Comparison of ENCODE assay signal across 1 cellular context in genomic region chr7:29281782-29282541, GRCh38.
A peak's percentile ranks its signal among the peaks of the same experiment; 100 is the strongest.
TF ChIP-seq lines count a peak whose summit lies in the region.

No MANE protein-coding gene starts in this region.

TF ChIP-seq in HEK293, 187 proteins besides CTCF, POLR2A, EP300 and RAD21 (continued from another document and continues in another):
- TF ChIP-seq KLF7 (tag by site-specific recombination; IDR thresholded peaks at IDR 0.05; ENCODE audit: borderline replicate concordance) = no peak
- peak; percentile 63; the same call in 1 of the 2 replicates for TF ChIP-seq ZNF10 (tag by site-specific recombination; IDR thresholded peaks at IDR 0.05)
- TF ChIP-seq ZNF561 (tag by site-specific recombination; IDR thresholded peaks at IDR 0.05; ENCODE audit: borderline replicate concordance) = 0 out of 2 replicates have a peak, but pooled peaks have one; percentile 32
- no peak for TF ChIP-seq ZNF785 (tag by site-specific recombination; IDR thresholded peaks at IDR 0.05)
- no peak for TF ChIP-seq ZNF768 (tag by site-specific recombination; IDR thresholded peaks at IDR 0.05)
- peak; percentile 70 for TF ChIP-seq GLIS1 (tag by site-specific recombination; IDR thresholded peaks at IDR 0.05)
- peak; percentile 88 for TF ChIP-seq ZNF843 (tag by site-specific recombination; IDR thresholded peaks at IDR 0.05)
- TF ChIP-seq PATZ1 (tag by site-specific recombination; IDR thresholded peaks at IDR 0.05) = peak; percentile 55
- TF ChIP-seq ZNF2 (tag by site-specific recombination; IDR thresholded peaks at IDR 0.05) = no peak
- TF ChIP-seq ZNF677 (tag by site-specific recombination; IDR thresholded peaks at IDR 0.05) = no peak
- TF ChIP-seq ZBTB17 (tag by site-specific recombination; IDR thresholded peaks at IDR 0.05) = peak; percentile 76
- no peak for TF ChIP-seq ZNF248 (tag by site-specific recombination; IDR thresholded peaks at IDR 0.05)
- no peak for TF ChIP-seq ZNF704 (tag by site-specific recombination; IDR thresholded peaks at IDR 0.05)
- TF ChIP-seq HIC1 (tag by site-specific recombination; IDR thresholded peaks at IDR 0.05) = peak; percentile 54; the same call in 1 of the 2 replicates
- no peak for TF ChIP-seq ZNF138 (tag by site-specific recombination; IDR thresholded peaks at IDR 0.05; ENCODE audit: borderline replicate concordance)
- no peak for TF ChIP-seq HOXA7 (CRISPR knock-in tag; IDR thresholded peaks at IDR 0.05; ENCODE audit: borderline replicate concordance)
- no peak for TF ChIP-seq ZNF184 (tag by site-specific recombination; IDR thresholded peaks at IDR 0.05)
- no peak for TF ChIP-seq ZNF580 (tag by site-specific recombination; IDR thresholded peaks at IDR 0.05)
- peak; percentile 59; the same call in 1 of the 2 replicates for TF ChIP-seq KLF8 (tag by site-specific recombination; IDR thresholded peaks at IDR 0.05)
- peak; percentile 74 for TF ChIP-seq MEIS1 (CRISPR knock-in tag; IDR thresholded peaks at IDR 0.05; ENCODE audit: borderline replicate concordance)
- peak; percentile 90 for TF ChIP-seq SP7 (tag by site-specific recombination; IDR thresholded peaks at IDR 0.05)
- TF ChIP-seq ZNF398 (tag by site-specific recombination; IDR thresholded peaks at IDR 0.05) = peak; percentile 64
- no peak for TF ChIP-seq PRDM1 (tag by site-specific recombination; IDR thresholded peaks at IDR 0.05)
- peak; percentile 66 for TF ChIP-seq ZNF341 (tag by site-specific recombination; IDR thresholded peaks at IDR 0.05; ENCODE audit: low read depth)
- TF ChIP-seq ZNF211 (tag by site-specific recombination; IDR thresholded peaks at IDR 0.05; ENCODE audit: low read depth) = no peak
- 0 out of 2 replicates have a peak, but pooled peaks have one; percentile 16 for TF ChIP-seq ZNF335 (tag by site-specific recombination; conservative IDR thresholded peaks at IDR 0.05)
- TF ChIP-seq ZNF692 (tag by site-specific recombination; IDR thresholded peaks at IDR 0.05) = 0 out of 2 replicates have a peak, but pooled peaks have one; percentile 69
- peak; percentile 34; the same call in 1 of the 2 replicates for TF ChIP-seq ZBTB6 (tag by site-specific recombination; IDR thresholded peaks at IDR 0.05)
- TF ChIP-seq ZNF639 (tag by site-specific recombination; IDR thresholded peaks at IDR 0.05) = peak; percentile 61; the same call in 1 of the 2 replicates
- no peak for TF ChIP-seq BCL6B (tag by site-specific recombination; IDR thresholded peaks at IDR 0.05)
- TF ChIP-seq ZBTB48 (tag by site-specific recombination; IDR thresholded peaks at IDR 0.05) = no peak
- TF ChIP-seq ZNF629 (tag by site-specific recombination; IDR thresholded peaks at IDR 0.05) = peak; percentile 98
- peak; percentile 97 for TF ChIP-seq ZNF600 (tag by site-specific recombination; IDR thresholded peaks at IDR 0.05)
- TF ChIP-seq ZNF521 (tag by site-specific recombination; IDR thresholded peaks at IDR 0.05) = no peak
- no peak for TF ChIP-seq ZNF423 (tag by site-specific recombination; IDR thresholded peaks at IDR 0.05)
- no peak for TF ChIP-seq ZNF707 (tag by site-specific recombination; IDR thresholded peaks at IDR 0.05)
- peak; percentile 94 for TF ChIP-seq ATF2 (tag by site-specific recombination; IDR thresholded peaks at IDR 0.05; ENCODE audit: low read depth)
- TF ChIP-seq ZNF660 (tag by site-specific recombination; IDR thresholded peaks at IDR 0.05) = peak; percentile 64; the same call in 1 of the 2 replicates
- TF ChIP-seq ZBTB7A (tag by site-specific recombination; IDR thresholded peaks at IDR 0.05; ENCODE audit: low read depth) = no peak
- peak; percentile 67; the same call in 1 of the 2 replicates for TF ChIP-seq ZXDB (tag by site-specific recombination; IDR thresholded peaks at IDR 0.05)
- peak; percentile 69 for TF ChIP-seq IKZF3 (tag by site-specific recombination; IDR thresholded peaks at IDR 0.05)
- TF ChIP-seq SP2 (tag by site-specific recombination; IDR thresholded peaks at IDR 0.05) = peak; percentile 53
- TF ChIP-seq ZNF146 (tag by site-specific recombination; IDR thresholded peaks at IDR 0.05) = no peak
- 0 out of 2 replicates have a peak, but pooled peaks have one; percentile 2 for TF ChIP-seq ZBTB44 (tag by site-specific recombination; IDR thresholded peaks at IDR 0.05)
- TF ChIP-seq ZNF426 (tag by site-specific recombination; IDR thresholded peaks at IDR 0.05) = no peak
- peak; percentile 99 for TF ChIP-seq OSR2 (tag by site-specific recombination; IDR thresholded peaks at IDR 0.05)
